In the genomic region with DNA sequence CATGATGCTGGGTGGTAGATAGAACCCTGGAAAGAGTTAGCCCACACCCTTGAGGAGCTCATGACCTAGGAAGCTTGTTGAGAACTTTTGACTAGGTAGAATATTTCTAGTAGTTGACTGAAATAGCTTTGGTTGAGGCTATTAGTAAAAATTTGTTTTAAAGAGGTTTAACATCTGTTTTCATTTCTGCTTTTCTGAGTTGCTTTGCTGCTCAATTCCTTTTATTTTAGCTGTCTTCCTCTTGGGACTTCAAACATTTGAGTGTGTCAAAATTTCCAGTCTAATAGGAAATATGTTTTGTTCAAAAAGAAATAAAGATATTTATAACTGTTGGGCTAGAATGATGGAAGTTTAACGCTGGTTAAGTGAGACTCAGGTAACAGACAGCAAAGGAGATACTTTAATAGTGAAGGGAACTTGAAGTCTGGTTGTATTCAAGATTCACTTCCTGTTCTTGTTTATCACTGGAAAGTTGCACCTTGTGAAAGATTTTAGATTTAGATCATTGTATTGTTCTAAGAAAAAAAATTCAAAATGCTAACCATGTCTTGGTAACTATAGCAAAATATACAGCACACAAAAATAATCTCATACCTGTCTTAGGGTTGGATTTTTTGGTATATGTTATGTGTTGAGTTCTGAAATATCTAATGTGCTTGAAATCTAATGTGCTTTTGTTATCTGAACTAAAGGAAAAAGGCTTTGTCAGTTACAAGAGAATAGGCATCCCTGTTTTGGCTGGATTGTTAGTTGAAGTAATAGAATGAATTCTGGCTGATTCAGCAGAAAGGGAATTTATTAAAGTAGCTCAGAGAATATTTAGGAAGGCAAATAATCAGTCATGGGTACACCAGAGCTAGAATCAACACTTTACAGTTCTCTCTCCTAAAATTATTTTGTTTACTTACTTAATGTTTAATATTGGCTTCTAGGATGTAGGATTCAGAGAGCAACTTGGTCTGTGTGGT, we compare ENCODE assay signal across 8 cellular contexts. TPM values are rescaled to one million over a fixed set of nuclear protein-coding genes. Genes with fewer than 3 reads are reported as not detected.
DNase-seq lines count a peak whose midpoint lies in the region; ATAC-seq and TF ChIP-seq lines count a peak whose summit lies in the region.

No MANE protein-coding gene starts in this region.

- no peak overlapping the region for H3K9ac ChIP-seq in colonic mucosa (ENCODE audit: low read depth in 2 of 2, low read length in 2 of 2)

- TF ChIP-seq EP300 in upper lobe of left lung (IDR thresholded peaks at IDR 0.05) = no peak

- no peaks in the 10 kb centered on the region for H3K9me3 Mint-ChIP-seq in stimulated activated naive CD8-positive, alpha-beta T cell treated with anti-CD3 and anti-CD28 coated beads, Interleukin-15, Interleukin-2, amounts not matched to agents 100 ng/mL and 50 ng/mL, for 24 hours

- H3K27me3 Mint-ChIP-seq in stimulated activated naive CD8-positive, alpha-beta T cell treated with anti-CD3 and anti-CD28 coated beads, Interleukin-15, Interleukin-2, amounts not matched to agents 100 ng/mL and 50 ng/mL, for 24 hours = no peaks in the 10 kb centered on the region

- H3K27ac ChIP-seq in colonic mucosa = peak overlapping the region; percentile 64
- H3K27ac ChIP-seq in upper lobe of left lung = peak overlapping the region; percentile 62 to 82 (median 72)
- H3K27ac ChIP-seq in body of pancreas = peak overlapping the region in 1 of 4 donors; percentile 65
- peak overlapping the region in 1 of 2 donors; percentile 57 for H3K27ac ChIP-seq in testis

- 28 to 45% methylated on average over 1 of the region's 1 CpG for WGBS in upper lobe of left lung, 2 donors
- 61 to 77% methylated on average over 1 of the region's 1 CpG for WGBS in body of pancreas, 2 donors
- 68 to 75% methylated on average over 1 of the region's 1 CpG for WGBS in testis, 2 donors

- H3K4me3 ChIP-seq in colonic mucosa (no peak overlapping the region), upper lobe of left lung (no peak overlapping the region), body of pancreas (no peak overlapping the region), testis (no peak overlapping the region)

- no peak for ATAC-seq in stimulated activated naive CD8-positive, alpha-beta T cell treated with anti-CD3 and anti-CD28 coated beads, Interleukin-15, Interleukin-2, amounts not matched to agents 100 U/mL and 50 U/mL, for 24 hours
- peak; percentile 65 for ATAC-seq in HG03159 (IDR thresholded peaks at IDR 0.05; ENCODE audit: unreplicated experiment)
- peak in 1 of 2 donors; percentile 16 for ATAC-seq in upper lobe of left lung (ENCODE audit: low FRiP score in 2 of 2)
- ATAC-seq in body of pancreas = no peak

- H3K36me3 Mint-ChIP-seq in stimulated activated naive CD8-positive, alpha-beta T cell treated with anti-CD3 and anti-CD28 coated beads, Interleukin-15, Interleukin-2, amounts not matched to agents 100 ng/mL and 50 ng/mL, for 24 hours (ENCODE audit: low read depth) = peaks cover 38% of the 10 kb centered on the region

- no peak for DNase-seq in stimulated activated naive CD8-positive, alpha-beta T cell treated with anti-CD3 and anti-CD28 coated beads, Interleukin-15, Interleukin-2, amounts not matched to agents 100 U/mL and 50 U/mL, for 24 hours
- no peak for DNase-seq in colonic mucosa
- no peak for DNase-seq in upper lobe of left lung
- DNase-seq in body of pancreas = no peak
- DNase-seq in testis = no peak
- DNase-seq in foreskin melanocyte = no peak

- H3K9me3 ChIP-seq in colonic mucosa = no peaks in the 10 kb centered on the region
- no peaks in the 10 kb centered on the region for H3K9me3 ChIP-seq in upper lobe of left lung
- no peaks in the 10 kb centered on the region for H3K9me3 ChIP-seq in body of pancreas
- no peaks in the 10 kb centered on the region for H3K9me3 ChIP-seq in testis

- peaks cover 8% of the 10 kb centered on the region for H3K4me1 ChIP-seq in colonic mucosa
- peaks cover 10 to 41% (median 29%) of the 10 kb centered on the region in 4 donors for H3K4me1 ChIP-seq in upper lobe of left lung
- peaks cover 9% of the 10 kb centered on the region for H3K4me1 ChIP-seq in body of pancreas
- peaks cover 53% of the 10 kb centered on the region for H3K4me1 ChIP-seq in testis

- intact Hi-C loops in colonic mucosa (cut with DNase I) = no loop called here
- intact Hi-C loops in body of pancreas (cut with DNase I) = no loop called here
- intact Hi-C loops in testis (cut with DNase I; ENCODE audit: low total_unique reads) = no loop called here

- TF ChIP-seq CTCF in colonic mucosa (IDR thresholded peaks at IDR 0.05) = no peak
- TF ChIP-seq CTCF in upper lobe of left lung (IDR thresholded peaks at IDR 0.05) = no peak
- no peak for TF ChIP-seq CTCF in body of pancreas (IDR thresholded peaks at IDR 0.05)
- no peak for TF ChIP-seq CTCF in testis (IDR thresholded peaks at IDR 0.05)

- H3K27me3 ChIP-seq in colonic mucosa = no peaks in the 10 kb centered on the region
- no peaks in the 10 kb centered on the region for H3K27me3 ChIP-seq in upper lobe of left lung
- no peaks in the 10 kb centered on the region for H3K27me3 ChIP-seq in body of pancreas
- H3K27me3 ChIP-seq in testis = no peaks in the 10 kb centered on the region

- H3K4me3 Mint-ChIP-seq in stimulated activated naive CD8-positive, alpha-beta T cell treated with anti-CD3 and anti-CD28 coated beads, Interleukin-15, Interleukin-2, amounts not matched to agents 100 ng/mL and 50 ng/mL, for 24 hours = peak overlapping the region; percentile 42

- H3K36me3 ChIP-seq in colonic mucosa (no peaks in the 10 kb centered on the region), upper lobe of left lung (no peaks in the 10 kb centered on the region), body of pancreas (replicated peaks in 1 of 2; ENCODE audit: insufficient read depth in 1 of 2, low read depth in 2 of 2) (no peaks in the 10 kb centered on the region), testis (ENCODE audit: low read depth, missing control alignments) (no peaks in the 10 kb centered on the region)

- H3K27ac Mint-ChIP-seq in stimulated activated naive CD8-positive, alpha-beta T cell treated with anti-CD3 and anti-CD28 coated beads, Interleukin-15, Interleukin-2, amounts not matched to agents 100 ng/mL and 50 ng/mL, for 24 hours = peak overlapping the region; percentile 74

- TF ChIP-seq POLR2A in upper lobe of left lung (IDR thresholded peaks at IDR 0.05) (no peak), body of pancreas (IDR thresholded peaks at IDR 0.05) (no peak), testis (IDR thresholded peaks at IDR 0.05) (no peak)

- peaks cover 99% of the 10 kb centered on the region for H3K4me1 Mint-ChIP-seq in stimulated activated naive CD8-positive, alpha-beta T cell treated with anti-CD3 and anti-CD28 coated beads, Interleukin-15, Interleukin-2, amounts not matched to agents 100 ng/mL and 50 ng/mL, for 24 hours (ENCODE audit: low read depth)

RNA-seq across cellular contexts. Expression of gene GPR18, which starts 24.4 kb away (rescaled TPM):
- total RNA-seq in colonic mucosa (under 1 TPM in 1 of 2 donors, not detected in 1; 0.35 TPM), upper lobe of left lung (under 1 TPM in 2 of 6 donors, not detected in 4; 0.52 to 0.94 TPM), body of pancreas (not detected), testis (10 to 100 TPM in 1 of 2 donors, 1 to 10 TPM in 1; 8.5 to 16.6 TPM)
- 18.0 TPM for polyA plus RNA-seq in testis (ENCODE audit: insufficient read depth, low read depth, low replicate concordance)

RNA-seq across cellular contexts. Expression of gene GPR183, which starts 24.7 kb away (rescaled TPM):
- total RNA-seq in colonic mucosa (1 to 10 TPM; 1.5 to 8.3 TPM), upper lobe of left lung (10 to 100 TPM in 3 of 6 donors, 1 to 10 TPM in 3; 2.6 to 13.5 (median 10.0) TPM), body of pancreas (1 to 10 TPM in 1 of 2 donors, not detected in 1; 3.6 TPM), testis (1 to 10 TPM in 1 of 2 donors, under 1 TPM in 1; 0.39 to 6.9 TPM)
- polyA plus RNA-seq in testis (ENCODE audit: insufficient read depth, low read depth, low replicate concordance) = 2.3 TPM

Comparison
In these comparisons a context has a peak if more than half of its experiments do, and no peak if none do; other contexts are left out.
1. RNA of gene GPR18, which starts 24.4 kb away (total RNA-seq): 8.5 to 16.6 TPM in testis; 0.35 TPM in colonic mucosa, 0.52 to 0.94 TPM in upper lobe of left lung and not detected in body of pancreas; every median in the first group is over 4 times any median in the second.